In genomic region chr2:168538534-168538933, GRCh38 we compare ENCODE assay signal across 21 cellular contexts.
A peak's percentile ranks its signal among the peaks of the same experiment; 100 is the strongest.
DNase-seq lines count a peak whose midpoint lies in the region; ATAC-seq and TF ChIP-seq lines count a peak whose summit lies in the region.
"Had no signal": no experiment of that assay in that cellular context is flagged by ENCODE, and none has a peak within 500 bp of the region (broad histone marks: within the 10 kb centered on the region; RNA-seq: fewer than 3 reads in every experiment).

No MANE protein-coding gene starts in this region.

- no peaks in the 10 kb centered on the region for H3F3A ChIP-seq in smooth muscle cell (ENCODE audit: low read depth)

- H3K4me1 ChIP-seq in smooth muscle cell (ENCODE audit: low read depth): no peaks in the 10 kb centered on the region
- peaks cover 13% of the 10 kb centered on the region for H3K4me1 ChIP-seq in CD8-positive, alpha-beta T cell (ENCODE audit: insufficient read depth, low read length)
- H3K4me1 ChIP-seq: uterus had no signal

- H3K36me3 ChIP-seq in smooth muscle cell (ENCODE audit: low read depth): no peaks in the 10 kb centered on the region
- H3K36me3 ChIP-seq in CD8-positive, alpha-beta T cell (ENCODE audit: insufficient read depth, low read length): no peaks in the 10 kb centered on the region
- H3K36me3 ChIP-seq: uterus had no signal

- 49% methylated on average over 2 of the region's 2 CpGs for WGBS in smooth muscle cell (ENCODE audit: low lambda C conversion rate)

- H3K36me3 Mint-ChIP-seq in activated naive CD8-positive, alpha-beta T cell: peaks cover 30% of the 10 kb centered on the region
- H3K36me3 Mint-ChIP-seq in activated naive CD8-positive, alpha-beta T cell treated with anti-CD3 and anti-CD28 coated beads for 36 hours: peaks cover 46% of the 10 kb centered on the region
- H3K36me3 Mint-ChIP-seq in activated naive CD8-positive, alpha-beta T cell treated with anti-CD3 and anti-CD28 coated beads, Interleukin-2, amount 50 U/mL, for 24 hours (ENCODE audit: low read depth): peaks cover 31% of the 10 kb centered on the region
- peaks cover 25% of the 10 kb centered on the region for H3K36me3 Mint-ChIP-seq in CD8-positive, alpha-beta T cell

- H3K79me2 ChIP-seq in smooth muscle cell (ENCODE audit: low read depth): peaks cover 35% of the 10 kb centered on the region

- peaks cover 16% of the 10 kb centered on the region for H3K9me3 Mint-ChIP-seq in activated naive CD8-positive, alpha-beta T cell (ENCODE audit: low read depth)
- H3K9me3 Mint-ChIP-seq in activated naive CD8-positive, alpha-beta T cell treated with anti-CD3 and anti-CD28 coated beads for 36 hours: peaks cover 36% of the 10 kb centered on the region
- peaks cover 17% of the 10 kb centered on the region for H3K9me3 Mint-ChIP-seq in activated naive CD8-positive, alpha-beta T cell treated with anti-CD3 and anti-CD28 coated beads, Interleukin-2, amount 50 U/mL, for 24 hours
- H3K9me3 Mint-ChIP-seq in CD8-positive, alpha-beta T cell: peaks cover 16% of the 10 kb centered on the region

- no peaks in the 10 kb centered on the region for H4K20me1 ChIP-seq in smooth muscle cell (ENCODE audit: low read depth)

- peak overlapping the region; percentile 84 for H3K27ac Mint-ChIP-seq in activated naive CD8-positive, alpha-beta T cell
- no peak overlapping the region for H3K27ac Mint-ChIP-seq in activated naive CD8-positive, alpha-beta T cell treated with anti-CD3 and anti-CD28 coated beads for 36 hours
- H3K27ac Mint-ChIP-seq in activated naive CD8-positive, alpha-beta T cell treated with anti-CD3 and anti-CD28 coated beads, Interleukin-2, amount 50 U/mL, for 24 hours: peak overlapping the region; percentile 53
- no peak overlapping the region for H3K27ac Mint-ChIP-seq in CD8-positive, alpha-beta T cell
- H3K27ac Mint-ChIP-seq: nephron had no signal

- intact Hi-C loops in CD8-positive, alpha-beta T cell (cut with DNase I, micrococcal nuclease): no loop called here

- no peaks in the 10 kb centered on the region for H3K27me3 Mint-ChIP-seq in activated naive CD8-positive, alpha-beta T cell
- no peaks in the 10 kb centered on the region for H3K27me3 Mint-ChIP-seq in activated naive CD8-positive, alpha-beta T cell treated with anti-CD3 and anti-CD28 coated beads for 36 hours
- H3K27me3 Mint-ChIP-seq in activated naive CD8-positive, alpha-beta T cell treated with anti-CD3 and anti-CD28 coated beads, Interleukin-2, amount 50 U/mL, for 24 hours: no peaks in the 10 kb centered on the region
- H3K27me3 Mint-ChIP-seq in CD8-positive, alpha-beta T cell (ENCODE audit: low read depth): no peaks in the 10 kb centered on the region

- H3K27me3 ChIP-seq in smooth muscle cell (ENCODE audit: low read depth): no peaks in the 10 kb centered on the region
- no peaks in the 10 kb centered on the region for H3K27me3 ChIP-seq in CD8-positive, alpha-beta T cell (ENCODE audit: insufficient read depth, low read length)
- H3K27me3 ChIP-seq: hepatocyte, uterus had no signal

- peak overlapping the region; percentile 21 for H3K27ac ChIP-seq in smooth muscle cell (ENCODE audit: low read depth)
- no peak overlapping the region for H3K27ac ChIP-seq in CD8-positive, alpha-beta T cell (ENCODE audit: low read depth, low read length)
- H3K27ac ChIP-seq: hepatocyte, RWPE1, skin epidermis, uterus had no signal

- CTCF ChIA-PET in CD8-positive, alpha-beta T cell (lab: Charles Lee): no interaction called here

- DNase-seq in activated naive CD8-positive, alpha-beta T cell treated with anti-CD3 and anti-CD28 coated beads for 36 hours: no peak
- DNase-seq in HT1080 (ENCODE audit: low read depth) (peak; percentile 38), smooth muscle cell (lab: John Stamatoyannopoulos, UW; ENCODE audit: unreplicated experiment) (no peak), cortex of kidney (lab: John Stamatoyannopoulos, UW) (no peak)
- no peak for DNase-seq in activated naive CD8-positive, alpha-beta T cell treated with anti-CD3 and anti-CD28 coated beads, Interleukin-2, amount 50 U/mL, for 24 hours
- DNase-seq in CD8-positive, alpha-beta T cell: no peak
- DNase-seq: activated CD4-positive, alpha-beta T cell treated with anti-CD3 and anti-CD28 coated beads, Interleukin-2, amount 50 U/mL, for 4 hours; amygdala; cerebellar nuclear complex; COR-L47; mesenchymal stem cell; NCI-H1436; stimulated activated CD4-positive, alpha-beta T cell treated with anti-CD3 and anti-CD28 coated beads, Interleukin-4, amount 100 ng/mL, for 1 hour; substantia nigra; uterus had no signal

- no peak overlapping the region for H3K4me3 ChIP-seq in smooth muscle cell
- H3K4me3 ChIP-seq in CD8-positive, alpha-beta T cell (ENCODE audit: low read depth, low read length): no peak overlapping the region
- H3K4me3 ChIP-seq: hepatocyte, skin epidermis, uterus had no signal

- H3K9me3 ChIP-seq in smooth muscle cell (replicated peaks; ENCODE audit: low read depth): peaks cover 8% of the 10 kb centered on the region
- peaks cover 4% of the 10 kb centered on the region for H3K9me3 ChIP-seq in CD8-positive, alpha-beta T cell (ENCODE audit: low read length)

- no peak overlapping the region for H2AFZ ChIP-seq in smooth muscle cell (ENCODE audit: low read depth)
- H2AFZ ChIP-seq: hepatocyte had no signal

- peak; percentile 85 for ATAC-seq in activated naive CD8-positive, alpha-beta T cell treated with anti-CD3 and anti-CD28 coated beads, Interleukin-2, amount 50 U/mL, for 24 hours
- ATAC-seq in CD8-positive, alpha-beta T cell: no peak
- ATAC-seq in GM19463 (IDR thresholded peaks at IDR 0.05; ENCODE audit: unreplicated experiment): no peak

- H3K4me3 Mint-ChIP-seq in activated naive CD8-positive, alpha-beta T cell: peak overlapping the region; percentile 18
- no peak overlapping the region for H3K4me3 Mint-ChIP-seq in activated naive CD8-positive, alpha-beta T cell treated with anti-CD3 and anti-CD28 coated beads for 36 hours
- no peak overlapping the region for H3K4me3 Mint-ChIP-seq in activated naive CD8-positive, alpha-beta T cell treated with anti-CD3 and anti-CD28 coated beads, Interleukin-2, amount 50 U/mL, for 24 hours
- no peak overlapping the region for H3K4me3 Mint-ChIP-seq in CD8-positive, alpha-beta T cell
- H3K4me3 Mint-ChIP-seq: nephron had no signal

- H3K4me1 Mint-ChIP-seq in activated naive CD8-positive, alpha-beta T cell (ENCODE audit: low read depth): peaks cover 65% of the 10 kb centered on the region
- peaks cover 37% of the 10 kb centered on the region for H3K4me1 Mint-ChIP-seq in activated naive CD8-positive, alpha-beta T cell treated with anti-CD3 and anti-CD28 coated beads for 36 hours
- H3K4me1 Mint-ChIP-seq in activated naive CD8-positive, alpha-beta T cell treated with anti-CD3 and anti-CD28 coated beads, Interleukin-2, amount 50 U/mL, for 24 hours: peaks cover 56% of the 10 kb centered on the region
- H3K4me1 Mint-ChIP-seq in CD8-positive, alpha-beta T cell (ENCODE audit: low read depth): peaks cover 46% of the 10 kb centered on the region
- H3K4me1 Mint-ChIP-seq: nephron had no signal

- TF ChIP-seq CTCF in smooth muscle cell (IDR thresholded peaks at IDR 0.05; ENCODE audit: borderline replicate concordance, insufficient read depth, poor library complexity, severe bottlenecking): no peak
- TF ChIP-seq CTCF in CD8-positive, alpha-beta T cell (IDR thresholded peaks at IDR 0.05): no peak

- POLR2A ChIA-PET in CD8-positive, alpha-beta T cell (lab: Charles Lee): no interaction called here

- H3K4me2 ChIP-seq in smooth muscle cell: no peak overlapping the region
- H3K4me2 ChIP-seq: hepatocyte had no signal

- H3K9ac ChIP-seq in smooth muscle cell (ENCODE audit: low read depth): no peak overlapping the region

Comparison
In these comparisons a context has a peak if more than half of its experiments do, and no peak if none do; other contexts are left out.
1. H3K27ac Mint-ChIP-seq: peak in activated naive CD8-positive, alpha-beta T cell (single experiment) and activated naive CD8-positive, alpha-beta T cell treated with anti-CD3 and anti-CD28 coated beads, Interleukin-2, amount 50 U/mL, for 24 hours (single experiment); none in activated naive CD8-positive, alpha-beta T cell treated with anti-CD3 and anti-CD28 coated beads for 36 hours (single experiment) and CD8-positive, alpha-beta T cell (single experiment).